20 cellular contexts compared by ENCODE assay signal in genomic region chr7:4814463-4814862, GRCh38. TPM values are rescaled to one million over a fixed set of nuclear protein-coding genes. Genes with fewer than 3 reads are reported as not detected.
DNase-seq lines count a peak whose midpoint lies in the region; ATAC-seq, FAIRE-seq and TF ChIP-seq lines count a peak whose summit lies in the region.
"Had no signal": no experiment of that assay in that cellular context is flagged by ENCODE, and none has a peak within 500 bp of the region (broad histone marks: within the 10 kb centered on the region; RNA-seq: fewer than 3 reads in every experiment).

No MANE protein-coding gene starts in this region.

- POLR2A ChIA-PET in HepG2 (lab: Yijun Ruan, JAX) = no interaction called here

- H3K27ac ChIP-seq in HepG2 (ENCODE audit: extremely low read length, insufficient read depth, low read length) = no peak overlapping the region
- no peak overlapping the region for H3K27ac ChIP-seq in right lobe of liver
- H3K27ac ChIP-seq in neural cell (ENCODE audit: low read length) = peak overlapping the region; percentile 39
- no peak overlapping the region for H3K27ac ChIP-seq in SJCRH30
- no peak overlapping the region for H3K27ac ChIP-seq in suprapubic skin
- no peak overlapping the region for H3K27ac ChIP-seq in dorsolateral prefrontal cortex
- H3K27ac ChIP-seq: A549, C4-2B had no signal

- no peak overlapping the region for H2AFZ ChIP-seq in HepG2 (ENCODE audit: low read length)
- no peak overlapping the region for H2AFZ ChIP-seq in neural cell (ENCODE audit: low read depth, low read length)

- H3K27me3 ChIP-seq in HepG2 (ENCODE audit: control insufficient read depth in 1 of 2, insufficient read depth in 2 of 2, low read length in 2 of 2) (peaks cover 11 to 56% of the 10 kb centered on the region in 2 experiments), right lobe of liver (no peaks in the 10 kb centered on the region), neural cell (ENCODE audit: insufficient read depth, low read depth, low read length) (no peaks in the 10 kb centered on the region), SJCRH30 (peaks cover 28% of the 10 kb centered on the region), suprapubic skin (peaks cover 15% of the 10 kb centered on the region), dorsolateral prefrontal cortex (no peaks in the 10 kb centered on the region)

- no peak for TF ChIP-seq EP300 in HepG2 (IDR thresholded peaks at IDR 0.05; ENCODE audit: low read depth in 2 of 2, low read length in 2 of 2)
- no peak for TF ChIP-seq EP300 in HepG2 (CRISPR knock-in tag; IDR thresholded peaks at IDR 0.05; ENCODE audit: borderline replicate concordance)
- no peak for TF ChIP-seq EP300 in neural cell (conservative IDR thresholded peaks at IDR 0.05; ENCODE audit: poor library complexity, severe bottlenecking)
- TF ChIP-seq EP300 in suprapubic skin (IDR thresholded peaks at IDR 0.05) = no peak

- no peak overlapping the region for H3K4me2 ChIP-seq in HepG2 (ENCODE audit: low read depth, low read length)
- H3K4me2 ChIP-seq in neural cell (ENCODE audit: low read length) = no peak overlapping the region
- H3K4me2 ChIP-seq: A549 had no signal

- no peak overlapping the region for H3K9ac ChIP-seq in HepG2 (ENCODE audit: insufficient read depth, low read depth, low read length)
- no peak overlapping the region for H3K9ac ChIP-seq in neural cell (ENCODE audit: low read length)

- H3K9me3 ChIP-seq in HepG2 (ENCODE audit: low read length) (no peaks in the 10 kb centered on the region), right lobe of liver (no peaks in the 10 kb centered on the region), neural cell (ENCODE audit: low read length) (no peaks in the 10 kb centered on the region), SJCRH30 (replicated peaks) (no peaks in the 10 kb centered on the region), suprapubic skin (no peaks in the 10 kb centered on the region)
- H3K9me3 ChIP-seq: A549 had no signal

- H3K36me3 Mint-ChIP-seq in brain = peaks cover 31% of the 10 kb centered on the region

- H3K4me1 ChIP-seq in HepG2 (ENCODE audit: insufficient read depth, low read length) (peaks cover 7% of the 10 kb centered on the region; the same call in 1 of the 2 replicates), right lobe of liver (no peaks in the 10 kb centered on the region), SJCRH30 (no peaks in the 10 kb centered on the region), suprapubic skin (no peaks in the 10 kb centered on the region)
- H3K4me1 ChIP-seq: A549 had no signal

- H3K79me2 ChIP-seq in HepG2 (ENCODE audit: insufficient read depth, low read length) = no peaks in the 10 kb centered on the region
- no peaks in the 10 kb centered on the region for H3K79me2 ChIP-seq in neural cell (replicated peaks; ENCODE audit: insufficient read depth, low read length)

- WGBS in HepG2 (ENCODE audit: low lambda C conversion rate) = 42% methylated on average over 8 of the region's 14 CpGs
- WGBS in right lobe of liver (ENCODE audit: insufficient coverage, low coverage, low lambda C conversion rate, missing lambda C conversion rate) = 20% methylated on average over 1 of the region's 14 CpGs
- 48% methylated on average over 6 of the region's 14 CpGs for WGBS in suprapubic skin

- ATAC-seq in HepG2 (peak; percentile 17; the same call in 1 of the 3 replicates), right lobe of liver (no peak)
- ATAC-seq: A549 had no signal

- no peaks in the 10 kb centered on the region for H3K4me1 Mint-ChIP-seq in brain

- TF ChIP-seq POLR2A in HepG2 (IDR thresholded peaks at IDR 0.05; ENCODE audit: insufficient read depth in 1 of 2, low read depth in 2 of 2, low read length in 2 of 2) = no peak
- no peak for TF ChIP-seq POLR2A in right lobe of liver (IDR thresholded peaks at IDR 0.05)
- TF ChIP-seq POLR2A in suprapubic skin (IDR thresholded peaks at IDR 0.05) = no peak

- in situ Hi-C loops in HepG2 (cut with HindIII; ENCODE audit: extremely low pct_ligation_motif_present, low pct_unique_long_range_greater_than_20kb) = no loop called here

- FAIRE-seq in HepG2 (lab: Jason Lieb, UNC) = no peak
- FAIRE-seq: A549, H1, RCC 7860 had no signal

- intact Hi-C loops in HepG2 (cut with micrococcal nuclease; ENCODE audit: unreplicated experiment) (no loop called here), right lobe of liver (cut with DNase I) (no loop called here), dorsolateral prefrontal cortex (cut with DNase I) (no loop called here)

- no peak overlapping the region for H3K4me3 Mint-ChIP-seq in brain
- H3K4me3 Mint-ChIP-seq: HFFc6 had no signal

- H4K20me1 ChIP-seq in HepG2 (ENCODE audit: insufficient read depth, low read length) (no peaks in the 10 kb centered on the region), neural cell (ENCODE audit: insufficient read depth) (no peaks in the 10 kb centered on the region)

- BruUV-seq in HepG2 (replicated peaks; lab: Mats Ljungman, UMichigan) = no TSS peak

- H3K27me3 Mint-ChIP-seq in brain = no peaks in the 10 kb centered on the region

- CTCF ChIA-PET in HepG2 (lab: Yijun Ruan, JAX; ENCODE audit: low intra/inter-chr PET ratio, low total read pairs) = no interaction called here

- H3K36me3 ChIP-seq in HepG2 (replicated peaks in 1 of 2; ENCODE audit: control insufficient read depth in 1 of 2, insufficient read depth in 2 of 2, low read length in 2 of 2) = no peaks in the 10 kb centered on the region
- H3K36me3 ChIP-seq in right lobe of liver = no peaks in the 10 kb centered on the region
- H3K36me3 ChIP-seq in neural cell (ENCODE audit: insufficient read depth, low read length) = no peaks in the 10 kb centered on the region
- no peaks in the 10 kb centered on the region for H3K36me3 ChIP-seq in SJCRH30
- no peaks in the 10 kb centered on the region for H3K36me3 ChIP-seq in suprapubic skin

- DNase-seq in HepG2 (ENCODE audit: low spot score) (no peak), right lobe of liver (no peak), SJCRH30 (no peak), suprapubic skin (ENCODE audit: low spot score in 2 of 2) (no peak), dorsolateral prefrontal cortex (no peak)
- DNase-seq: DMS 273 treated with DMSO at 0.1 percent for 48 hours, GF-D8, HFFc6, KBM-7, NCI-H1417 treated with DMSO at 0.1 percent for 48 hours, NCI-H1930, NCI-H69, Right ventricle myocardium superior had no signal

- no peaks in the 10 kb centered on the region for H3K9me2 ChIP-seq in neural cell (ENCODE audit: insufficient read depth, low read length)

- H3F3A ChIP-seq in neural cell (ENCODE audit: insufficient read depth, low read length, poor library complexity, severe bottlenecking) = no peaks in the 10 kb centered on the region

- TF ChIP-seq RAD21 in HepG2 (CRISPR knock-in tag; IDR thresholded peaks at IDR 0.05) (no peak), neural cell (conservative IDR thresholded peaks at IDR 0.05) (no peak)

- H3K9me3 Mint-ChIP-seq in brain = peaks cover 0 to 9% (median 0%) of the 10 kb centered on the region in 5 experiments

- H3K27ac Mint-ChIP-seq in brain = peak overlapping the region in 3 of 5 experiments; percentile 83 to 89 (median 89)
- H3K27ac Mint-ChIP-seq: HFFc6 had no signal

- H3K4me3 ChIP-seq in HepG2 (replicated peaks in 1 of 3; ENCODE audit: insufficient read depth in 1 of 3, low read depth in 2 of 3, low read length in 3 of 3) (no peak overlapping the region), right lobe of liver (no peak overlapping the region), neural cell (ENCODE audit: low read length) (no peak overlapping the region), SJCRH30 (no peak overlapping the region), suprapubic skin (no peak overlapping the region), dorsolateral prefrontal cortex (no peak overlapping the region)
- H3K4me3 ChIP-seq: A549 had no signal

- TF ChIP-seq CTCF in HepG2 (CRISPR knock-in tag; IDR thresholded peaks at IDR 0.05) (no peak), right lobe of liver (IDR thresholded peaks at IDR 0.05) (no peak), brain (conservative IDR thresholded peaks at IDR 0.05) (no peak), neural cell (IDR thresholded peaks at IDR 0.05; ENCODE audit: poor library complexity, severe bottlenecking) (no peak), suprapubic skin (IDR thresholded peaks at IDR 0.05) (no peak), dorsolateral prefrontal cortex (IDR thresholded peaks at IDR 0.05 in 54 of 56, conservative IDR thresholded peaks at IDR 0.05 in 2 of 56; ENCODE audit: low read depth in 1 of 56, partially characterized antibody in 56 of 56) (no peak)

RNA-seq across cellular contexts. Expression of gene AP5Z1, which starts 39.0 kb away (rescaled TPM):
- 7.4 and 15.1 TPM in 2 replicates for total RNA-seq in HepG2 (2016; rRNA removed; fragmentation: Illumina TruSeq; extraction: Trizol)
- total RNA-seq in HepG2 (2016; cell fraction: cytosol; rRNA removed; fragmentation: Illumina TruSeq; extraction: Trizol; ENCODE audit: low read depth) = 3.5 and 6.4 TPM in 2 replicates
- total RNA-seq in HepG2 (2016; cell fraction: insoluble cytoplasmic fraction; rRNA removed; fragmentation: Illumina TruSeq; extraction: Trizol) = 7.5 and 15.3 TPM in 2 replicates
- 4.1 and 5.0 TPM in 2 replicates for total RNA-seq in HepG2 (2016; cell fraction: membrane; rRNA removed; fragmentation: Illumina TruSeq; extraction: Trizol)
- 18.0 and 18.9 TPM in 2 replicates for total RNA-seq in HepG2 (2016; cell fraction: nucleus; rRNA removed; fragmentation: Illumina TruSeq; extraction: Trizol)
- polyA plus RNA-seq in HepG2 (2011; rRNA removed) = 9.3 and 16.0 TPM in 2 replicates
- polyA plus RNA-seq in HepG2 (2011; cell fraction: cytosol; rRNA removed) = 3.8 and 7.7 TPM in 2 replicates
- 83.4 and 101 TPM in 2 replicates for polyA plus RNA-seq in HepG2 (2011; cell fraction: nucleus; rRNA removed)
- 5.9 and 7.4 TPM in 2 replicates for polyA plus RNA-seq in HepG2 (2012)
- polyA plus RNA-seq in HepG2 (2016; cell fraction: cytosol; fragmentation: Illumina TruSeq; extraction: Trizol; ENCODE audit: low read depth) = 1.8 and 2.1 TPM in 2 replicates
- 7.7 and 9.3 TPM in 2 replicates for polyA plus RNA-seq in HepG2 (2016; cell fraction: insoluble cytoplasmic fraction; fragmentation: Illumina TruSeq; extraction: Trizol; ENCODE audit: low read depth)
- polyA plus RNA-seq in HepG2 (2016; cell fraction: membrane; fragmentation: Illumina TruSeq; extraction: Trizol; ENCODE audit: low read depth) = 3.1 and 4.0 TPM in 2 replicates
- 42.6 and 43.4 TPM in 2 replicates for polyA plus RNA-seq in HepG2 (2016; cell fraction: nucleus; fragmentation: Illumina TruSeq; extraction: Trizol; ENCODE audit: insufficient read depth, low read depth)
- 14.8 and 17.9 TPM in 2 replicates for polyA minus RNA-seq in HepG2 (2011; rRNA and poly(A)+ RNA removed; ENCODE audit: low replicate concordance)
- 6.2 and 7.0 TPM in 2 replicates for polyA minus RNA-seq in HepG2 (2011; cell fraction: cytosol; rRNA and poly(A)+ RNA removed)
- polyA minus RNA-seq in HepG2 (2011; cell fraction: nucleus; rRNA and poly(A)+ RNA removed) = 28.0 and 28.3 TPM in 2 replicates
- total RNA-seq in right lobe of liver = 10 to 100 TPM in 5 of 6 experiments, 1 to 10 TPM in 1; 9.7 to 23.6 (median 14.2) TPM
- 19.5 TPM for polyA plus RNA-seq in brain (ENCODE audit: insufficient read depth, low read depth, low replicate concordance)
- polyA plus RNA-seq in neural cell = 36.9 and 44.4 TPM in 2 replicates
- polyA minus RNA-seq in neural cell = 22.9 and 30.9 TPM in 2 replicates
- 13.6 and 13.8 TPM in 2 replicates for total RNA-seq in SJCRH30 (2014; rRNA removed; shearing (Covaris generic))
- total RNA-seq in suprapubic skin = 10 to 100 TPM; 26.2 to 81.2 (median 52.2) TPM
- total RNA-seq in dorsolateral prefrontal cortex = 10 to 100 TPM; 24.1 to 55.6 (median 34.6) TPM

RNA-seq across cellular contexts. Expression of gene PAPOLB, which starts 47.4 kb away (rescaled TPM):
- total RNA-seq in HepG2 (2016; rRNA removed; fragmentation: Illumina TruSeq; extraction: Trizol) (not detected in 2 replicates), right lobe of liver (not detected), suprapubic skin (under 1 TPM in 2 of 4 donors, not detected in 2; 0.11 to 0.30 TPM), dorsolateral prefrontal cortex (1 to 10 TPM in 18 of 120 experiments, under 1 TPM in 102; 0.19 to 1.7 (median 0.60) TPM)
- total RNA-seq in HepG2 (2016; cell fraction: cytosol; rRNA removed; fragmentation: Illumina TruSeq; extraction: Trizol; ENCODE audit: low read depth) = not detected in 2 replicates
- total RNA-seq in HepG2 (2016; cell fraction: insoluble cytoplasmic fraction; rRNA removed; fragmentation: Illumina TruSeq; extraction: Trizol) = not detected in 2 replicates
- total RNA-seq in HepG2 (2016; cell fraction: membrane; rRNA removed; fragmentation: Illumina TruSeq; extraction: Trizol) = not detected in 2 replicates
- total RNA-seq in HepG2 (2016; cell fraction: nucleus; rRNA removed; fragmentation: Illumina TruSeq; extraction: Trizol) = not detected in 2 replicates
- polyA plus RNA-seq in HepG2 (2011; rRNA removed) (not detected in 2 replicates), brain (ENCODE audit: insufficient read depth, low read depth, low replicate concordance) (not detected), neural cell (0.05 and 0.10 TPM in 2 replicates)
- not detected in 2 replicates for polyA plus RNA-seq in HepG2 (2011; cell fraction: cytosol; rRNA removed)
- polyA plus RNA-seq in HepG2 (2011; cell fraction: nucleus; rRNA removed) = not detected in 2 replicates
- polyA plus RNA-seq in HepG2 (2012) = not detected in 2 replicates
- not detected in 2 replicates for polyA plus RNA-seq in HepG2 (2016; cell fraction: cytosol; fragmentation: Illumina TruSeq; extraction: Trizol; ENCODE audit: low read depth)
- polyA plus RNA-seq in HepG2 (2016; cell fraction: insoluble cytoplasmic fraction; fragmentation: Illumina TruSeq; extraction: Trizol; ENCODE audit: low read depth) = not detected in 2 replicates
- not detected in 2 replicates for polyA plus RNA-seq in HepG2 (2016; cell fraction: membrane; fragmentation: Illumina TruSeq; extraction: Trizol; ENCODE audit: low read depth)
- not detected in 2 replicates for polyA plus RNA-seq in HepG2 (2016; cell fraction: nucleus; fragmentation: Illumina TruSeq; extraction: Trizol; ENCODE audit: insufficient read depth, low read depth)
- not detected in 2 replicates for polyA minus RNA-seq in HepG2 (2011; rRNA and poly(A)+ RNA removed; ENCODE audit: low replicate concordance)
- not detected in 2 replicates for polyA minus RNA-seq in HepG2 (2011; cell fraction: cytosol; rRNA and poly(A)+ RNA removed)
- not detected in 2 replicates for polyA minus RNA-seq in HepG2 (2011; cell fraction: nucleus; rRNA and poly(A)+ RNA removed)
- 0.73 and 0.93 TPM in 2 replicates for polyA minus RNA-seq in neural cell
- total RNA-seq in SJCRH30 (2014; rRNA removed; shearing (Covaris generic)) = not detected in 2 replicates
- total RNA-seq: Daoy, HFFc6 had no signal
- polyA plus RNA-seq: A549 had no signal
